In the genomic region with DNA sequence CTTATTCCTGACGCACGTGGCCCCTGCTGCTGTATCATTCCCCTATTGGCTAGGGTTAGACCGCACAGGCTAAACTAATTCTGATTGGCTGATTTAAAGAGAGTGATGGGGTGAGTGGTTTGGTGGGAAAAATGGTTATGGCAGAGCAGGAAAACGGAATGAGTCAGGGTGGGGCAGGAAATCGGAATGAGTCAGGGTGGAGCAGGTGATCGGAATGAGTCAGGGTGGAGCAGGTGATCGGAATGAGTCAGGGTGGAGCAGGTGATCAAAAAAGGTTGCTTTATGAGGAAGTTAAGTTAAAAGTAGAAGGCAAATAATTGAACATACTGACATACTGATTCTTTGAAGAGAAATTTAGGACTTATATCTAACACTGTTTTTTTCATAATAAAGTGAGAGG, we compare ENCODE assay signal across 9 cellular contexts. TPM values are rescaled to one million over a fixed set of nuclear protein-coding genes. Genes with fewer than 3 reads are reported as not detected.
A peak's percentile ranks its signal among the peaks of the same experiment; 100 is the strongest.
DNase-seq lines count a peak whose midpoint lies in the region; ATAC-seq, FAIRE-seq and TF ChIP-seq lines count a peak whose summit lies in the region.
"Not testable (repeated sequence)": the region's sequence is repeated elsewhere in the genome, so short reads cannot be mapped to it uniquely, and the experiment has no call there.
"Had no signal": no experiment of that assay in that cellular context is flagged by ENCODE, and none has a peak within 500 bp of the region (broad histone marks: within the 10 kb centered on the region; RNA-seq: fewer than 3 reads in every experiment).

No MANE protein-coding gene starts in this region.

- peaks cover 3 to 20% (median 14%) of the 10 kb centered on the region in 4 donors for H3K4me1 Mint-ChIP-seq in CD4-positive, alpha-beta memory T cell
- H3K4me1 Mint-ChIP-seq in activated CD4-positive, alpha-beta memory T cell treated with anti-CD3 and anti-CD28 coated beads for 36 hours (ENCODE audit: low read depth): peaks cover 18% of the 10 kb centered on the region

- H3K9me3 ChIP-seq in CD4-positive, alpha-beta memory T cell (ENCODE audit: control insufficient read depth in 1 of 2, low read length in 2 of 2); RWPE2 (ENCODE audit: severe bottlenecking); K562 (replicated peaks; ENCODE audit: control insufficient read depth, insufficient read depth, low read depth, low read length); spleen: not testable (repeated sequence)

- H3K27me3 ChIP-seq in CD4-positive, alpha-beta memory T cell (ENCODE audit: insufficient read depth, low read length); RWPE2 (ENCODE audit: insufficient read depth, poor library complexity, severe bottlenecking); spleen (replicated peaks in 1 of 7): not testable (repeated sequence)
- peaks cover 11 to 21% of the 10 kb centered on the region in 2 experiments for H3K27me3 ChIP-seq in K562 (ENCODE audit: control insufficient read depth in 2 of 2, insufficient read depth in 2 of 2, low read length in 2 of 2)

- TF ChIP-seq CTCF in RWPE2 (IDR thresholded peaks at IDR 0.05; ENCODE audit: poor library complexity, severe bottlenecking); K562 (IDR thresholded peaks at IDR 0.05 in 2 of 3, conservative IDR thresholded peaks at IDR 0.05 in 1 of 3; ENCODE audit: insufficient read depth in 2 of 3, low read depth in 1 of 3, low read length in 3 of 3); spleen (IDR thresholded peaks at IDR 0.05 in 8 of 11, conservative IDR thresholded peaks at IDR 0.05 in 3 of 11): not testable (repeated sequence)

- H3K36me3 ChIP-seq in CD4-positive, alpha-beta memory T cell (ENCODE audit: insufficient read depth, low read length); RWPE2 (ENCODE audit: low read depth); K562 (ENCODE audit: control insufficient read depth, insufficient read depth, low read length); spleen: not testable (repeated sequence)

- not testable (repeated sequence) for TF ChIP-seq EP300 in K562 (IDR thresholded peaks at IDR 0.05; ENCODE audit: low read length)

- not testable (repeated sequence) for H3K9me1 ChIP-seq in K562 (ENCODE audit: control insufficient read depth, insufficient read depth, low read length)

- H3K27ac Mint-ChIP-seq in CD4-positive, alpha-beta memory T cell: peak overlapping the region in 5 of 7 donors; percentile 16 to 56 (median 38)
- peak overlapping the region; percentile 46 for H3K27ac Mint-ChIP-seq in activated CD4-positive, alpha-beta memory T cell treated with anti-CD3 and anti-CD28 coated beads for 36 hours

- not testable (repeated sequence) for H3K9me3 Mint-ChIP-seq in CD4-positive, alpha-beta memory T cell; activated CD4-positive, alpha-beta memory T cell treated with anti-CD3 and anti-CD28 coated beads for 36 hours

- POLR2A ChIA-PET in CD4-positive, alpha-beta memory T cell (lab: Charles Lee; ENCODE audit: partially characterized antibody); activated CD4-positive, alpha-beta memory T cell treated with anti-CD3 and anti-CD28 coated beads for 36 hours (lab: Charles Lee); K562 (lab: Yijun Ruan, JAX): not testable (repeated sequence)

- TF ChIP-seq POLR2A in K562 (conservative IDR thresholded peaks at IDR 0.05); spleen (IDR thresholded peaks at IDR 0.05): not testable (repeated sequence)

- WGBS in K562 (ENCODE audit: insufficient coverage, low coverage, missing lambda C conversion rate): 23% methylated on average over 7 of the region's 7 CpGs
- WGBS in spleen, 5 donors: 71 to 88% (median 81%) methylated on average over 7 of the region's 7 CpGs

- CTCF ChIA-PET in CD4-positive, alpha-beta memory T cell (lab: Charles Lee; ENCODE audit: partially characterized antibody); K562 (lab: Yijun Ruan, JAX; ENCODE audit: low intra/inter-chr PET ratio): not testable (repeated sequence)
- CTCF ChIA-PET in activated CD4-positive, alpha-beta memory T cell treated with anti-CD3 and anti-CD28 coated beads for 36 hours (lab: Charles Lee): interaction anchor here (2.7 kb wide), 1 partner anchor 9 kb away, joined by 12 read pairs; no protein-coding TSS in a partner anchor

- intact Hi-C loops in CD4-positive, alpha-beta memory T cell (cut with micrococcal nuclease); activated CD4-positive, alpha-beta memory T cell treated with anti-CD3 and anti-CD28 coated beads for 36 hours (cut with micrococcal nuclease); K562 (cut with micrococcal nuclease); head of caudate nucleus (cut with DNase I); spleen (cut with DNase I; ENCODE audit: low total_unique reads): not testable (repeated sequence)

- ATAC-seq in RWPE2 (ENCODE audit: low read depth): 0 out of 3 replicates have a peak, but pooled peaks have one; percentile 24
- ATAC-seq in K562: not testable (repeated sequence)

- H4K20me1 ChIP-seq in K562 (replicated peaks; ENCODE audit: control insufficient read depth, insufficient read depth, low read length): not testable (repeated sequence)

- not testable (repeated sequence) for H3K27ac ChIP-seq in CD4-positive, alpha-beta memory T cell (ENCODE audit: low read depth, low read length); RWPE2 (ENCODE audit: poor library complexity, severe bottlenecking); K562 (ENCODE audit: extremely low read depth, low read depth, low read length)
- peak overlapping the region in 1 of 8 donors; percentile 76 for H3K27ac ChIP-seq in spleen

- H3K4me3 ChIP-seq in CD4-positive, alpha-beta memory T cell (ENCODE audit: low read length in 2 of 2); RWPE2 (ENCODE audit: severe bottlenecking); K562; spleen: not testable (repeated sequence)

- not testable (repeated sequence) for H3K27me3 Mint-ChIP-seq in CD4-positive, alpha-beta memory T cell; activated CD4-positive, alpha-beta memory T cell treated with anti-CD3 and anti-CD28 coated beads for 36 hours

- not testable (repeated sequence) for H3K36me3 Mint-ChIP-seq in CD4-positive, alpha-beta memory T cell; activated CD4-positive, alpha-beta memory T cell treated with anti-CD3 and anti-CD28 coated beads for 36 hours

- H3K4me3 Mint-ChIP-seq in CD4-positive, alpha-beta memory T cell: peak overlapping the region in 2 of 8 donors; percentile 11 to 26
- not testable (repeated sequence) for H3K4me3 Mint-ChIP-seq in activated CD4-positive, alpha-beta memory T cell treated with anti-CD3 and anti-CD28 coated beads for 36 hours

- H3K9ac ChIP-seq in K562 (ENCODE audit: insufficient read depth in 1 of 2, low read depth in 2 of 2, low read length in 2 of 2): not testable (repeated sequence)

- not testable (repeated sequence) for H2AFZ ChIP-seq in K562 (ENCODE audit: low read depth, low read length)

- not testable (repeated sequence) for DNase-seq in CD4-positive, alpha-beta memory T cell; RWPE2 (ENCODE audit: low spot score); K562 (ENCODE audit: extremely low read depth in 1 of 4, low spot score in 3 of 4)
- DNase-seq in HT1080 (ENCODE audit: low read depth) (peak; percentile 97), head of caudate nucleus (peak in 39 of 42 donors; percentile 30 to 82 (median 64)), spleen (peak; percentile 34)
- DNase-seq in activated CD4-positive, alpha-beta memory T cell treated with anti-CD3 and anti-CD28 coated beads for 36 hours: peak; percentile 71

- not testable (repeated sequence) for FAIRE-seq in K562 (lab: Jason Lieb, UNC)

- not testable (repeated sequence) for H3K4me1 ChIP-seq in CD4-positive, alpha-beta memory T cell (ENCODE audit: insufficient read depth, low read length); RWPE2 (ENCODE audit: insufficient read depth, poor library complexity, severe bottlenecking); K562 (replicated peaks in 1 of 2; ENCODE audit: control insufficient read depth in 2 of 2, insufficient read depth in 2 of 2, low read length in 2 of 2)
- peaks cover 0 to 50% (median 19%) of the 10 kb centered on the region in 6 donors for H3K4me1 ChIP-seq in spleen

- not testable (repeated sequence) for H3K4me2 ChIP-seq in K562 (ENCODE audit: insufficient read depth, low read length)

- in situ Hi-C loops in K562 (cut with MboI): loop anchor here (25.0 kb wide), 1 partner anchor 1548 kb away; no protein-coding TSS in a partner anchor

- BruUV-seq in K562 (replicated peaks; lab: Mats Ljungman, UMichigan): not testable (repeated sequence)

- TF ChIP-seq RAD21 in K562 (CRISPR knock-in tag; conservative IDR thresholded peaks at IDR 0.05 in 1 of 2, IDR thresholded peaks at IDR 0.05 in 1 of 2): not testable (repeated sequence)

- H3K79me2 ChIP-seq in K562 (ENCODE audit: control insufficient read depth, insufficient read depth, low read length): not testable (repeated sequence)

RNA-seq across cellular contexts. Expression of a gene that starts 2.6 kb away (rescaled TPM):
- not detected for total RNA-seq in CD4-positive, alpha-beta memory T cell
- polyA plus RNA-seq in CD4-positive, alpha-beta memory T cell: not detected
- not detected in 2 replicates for total RNA-seq in HT1080 (2014; rRNA removed; shearing (Covaris generic))
- 0.14 TPM in 1 of 2 replicates, not detected in the other for polyA plus RNA-seq in HT1080 (2015; cell fraction: cytosol; rRNA removed)
- 0.39 and 0.53 TPM in 2 replicates for polyA plus RNA-seq in HT1080 (2015; cell fraction: nucleus; rRNA removed)
- total RNA-seq in activated CD4-positive, alpha-beta memory T cell treated with anti-CD3 and anti-CD28 coated beads for 36 hours: not detected
- total RNA-seq in K562 (2011; cell fraction: chromatin; rRNA removed; ENCODE audit: low replicate concordance): not detected in 2 replicates
- not detected in 2 replicates for total RNA-seq in K562 (2011; cell fraction: nucleolus; rRNA removed)
- not detected in 2 replicates for total RNA-seq in K562 (2011; cell fraction: nucleoplasm; rRNA removed)
- total RNA-seq in K562 (2014; rRNA removed): not detected in 2 replicates
- total RNA-seq in K562 (2014; rRNA removed; fragmentation: Illumina TruSeq; extraction: Trizol): not detected in 2 replicates
- not detected in 2 replicates for total RNA-seq in K562 (2015; rRNA removed; fragmentation: Illumina TruSeq; extraction: Trizol)
- not detected in 2 replicates for total RNA-seq in K562 (2021)
- polyA plus RNA-seq in K562 (2011; rRNA removed): not detected in 2 replicates
- not detected in 2 replicates for polyA plus RNA-seq in K562 (2011; cell fraction: cytosol; rRNA removed)
- polyA plus RNA-seq in K562 (2011; cell fraction: nucleus; rRNA removed): not detected in 2 replicates
- polyA plus RNA-seq in K562 (2012): not detected in 2 replicates
- polyA plus RNA-seq in K562 (2014; fragmentation: Illumina TruSeq; extraction: Trizol): not detected in 2 replicates
- polyA plus RNA-seq in K562 (2014; fragmentation: Nextera tagmentation; extraction: Ambion mirVana): not detected
- polyA plus RNA-seq in K562 (2014; rRNA removed): not detected in 2 replicates
- polyA minus RNA-seq in K562 (2011; rRNA and poly(A)+ RNA removed): not detected in 2 replicates
- polyA minus RNA-seq in K562 (2011; cell fraction: cytosol; rRNA and poly(A)+ RNA removed): not detected in 2 replicates
- not detected in 2 replicates for polyA minus RNA-seq in K562 (2011; cell fraction: nucleus; rRNA and poly(A)+ RNA removed)
- not detected for total RNA-seq in spleen
- polyA plus RNA-seq in spleen: not detected
- total RNA-seq: CD8-positive, alpha-beta memory T cell; H4 had no signal
- polyA plus RNA-seq: CD8-positive, alpha-beta memory T cell had no signal

RNA-seq across cellular contexts. Expression of a gene that starts 42.7 kb away (rescaled TPM):
- not detected for total RNA-seq in CD4-positive, alpha-beta memory T cell
- not detected for polyA plus RNA-seq in CD4-positive, alpha-beta memory T cell
- total RNA-seq in HT1080 (2014; rRNA removed; shearing (Covaris generic)): 0.33 and 1.1 TPM in 2 replicates
- polyA plus RNA-seq in HT1080 (2015; cell fraction: cytosol; rRNA removed): 0.16 TPM in 1 of 2 replicates, not detected in the other
- not detected in 2 replicates for polyA plus RNA-seq in HT1080 (2015; cell fraction: nucleus; rRNA removed)
- not detected for total RNA-seq in activated CD4-positive, alpha-beta memory T cell treated with anti-CD3 and anti-CD28 coated beads for 36 hours
- not detected in 2 replicates for total RNA-seq in K562 (2011; cell fraction: chromatin; rRNA removed; ENCODE audit: low replicate concordance)
- total RNA-seq in K562 (2011; cell fraction: nucleolus; rRNA removed): not detected in 2 replicates
- total RNA-seq in K562 (2011; cell fraction: nucleoplasm; rRNA removed): not detected in 2 replicates
- total RNA-seq in K562 (2014; rRNA removed) (not detected in 2 replicates), K562 (2014; rRNA removed; fragmentation: Illumina TruSeq; extraction: Trizol) (not detected in 2 replicates), K562 (2015; rRNA removed; fragmentation: Illumina TruSeq; extraction: Trizol) (not detected in 2 replicates), K562 (2021) (not detected in 2 replicates), spleen (not detected)
- polyA plus RNA-seq in K562 (2011; rRNA removed) (not detected in 2 replicates), K562 (2014; fragmentation: Illumina TruSeq; extraction: Trizol) (not detected in 2 replicates), K562 (2014; fragmentation: Nextera tagmentation; extraction: Ambion mirVana) (not detected), K562 (2014; rRNA removed) (not detected in 2 replicates), spleen (under 1 TPM in 2 of 3 donors, not detected in 1; 0.03 to 0.22 TPM)
- polyA plus RNA-seq in K562 (2011; cell fraction: cytosol; rRNA removed): not detected in 2 replicates
- polyA plus RNA-seq in K562 (2011; cell fraction: nucleus; rRNA removed): not detected in 2 replicates
- not detected in 2 replicates for polyA plus RNA-seq in K562 (2012)
- polyA minus RNA-seq in K562 (2011; rRNA and poly(A)+ RNA removed): not detected in 2 replicates
- polyA minus RNA-seq in K562 (2011; cell fraction: cytosol; rRNA and poly(A)+ RNA removed): not detected in 2 replicates
- not detected in 2 replicates for polyA minus RNA-seq in K562 (2011; cell fraction: nucleus; rRNA and poly(A)+ RNA removed)
- total RNA-seq: CD8-positive, alpha-beta memory T cell; H4 had no signal
- polyA plus RNA-seq: CD8-positive, alpha-beta memory T cell had no signal
